In the genomic region with DNA sequence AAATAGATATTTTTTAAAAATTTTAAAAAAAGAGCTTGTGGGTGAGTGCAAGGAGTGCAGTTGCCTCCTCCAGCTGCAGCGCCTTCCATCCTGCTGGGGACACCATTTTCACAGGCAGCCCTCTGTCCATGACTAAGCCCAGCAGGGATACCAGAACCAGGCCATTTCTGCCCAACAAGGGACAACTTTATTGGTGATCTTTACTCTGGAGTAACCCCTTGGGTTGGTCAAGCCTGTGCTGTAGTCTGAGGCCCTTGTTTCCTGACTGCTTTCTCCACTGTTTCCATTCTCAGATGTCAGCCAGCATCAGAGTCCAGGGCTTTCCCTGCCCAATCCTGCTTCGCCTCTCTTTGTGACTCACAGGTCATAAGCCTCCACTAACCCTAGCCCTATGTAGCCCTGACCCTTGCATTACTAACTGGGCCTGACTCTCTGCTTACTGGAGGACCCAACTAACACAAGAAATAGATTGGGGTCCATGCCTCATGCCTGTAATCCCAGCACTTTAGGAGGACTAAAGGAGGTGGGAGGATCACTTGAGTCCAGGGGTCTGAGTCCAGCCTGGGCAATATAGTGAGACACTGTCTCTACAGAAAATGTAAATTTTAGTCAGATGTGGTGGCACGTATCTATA, we compare ENCODE assay signal across 1 cellular context.
TF ChIP-seq lines count a peak whose summit lies in the region.

No MANE protein-coding gene starts in this region.

TF ChIP-seq in IMR-90, 13 proteins besides CTCF, POLR2A, EP300 and RAD21:
- TF ChIP-seq MAFK (IDR thresholded peaks at IDR 0.05; ENCODE audit: low read depth, low read length), result no peak
- no peak for TF ChIP-seq MXI1 (IDR thresholded peaks at IDR 0.05; ENCODE audit: borderline replicate concordance, low read depth, low read length)
- no peak for TF ChIP-seq FOS (IDR thresholded peaks at IDR 0.05; ENCODE audit: low read depth, low read length)
- no peak for TF ChIP-seq RCOR1 (IDR thresholded peaks at IDR 0.05; ENCODE audit: insufficient replicate concordance, low read length)
